Comparison of ENCODE assay signal across 8 cellular contexts in genomic region chr11:90222459-90223247, GRCh38. TPM values are rescaled to one million over a fixed set of nuclear protein-coding genes. Genes with fewer than 3 reads are reported as not detected.
A peak's percentile ranks its signal among the peaks of the same experiment; 100 is the strongest.
DNase-seq lines count a peak whose midpoint lies in the region; ATAC-seq and TF ChIP-seq lines count a peak whose summit lies in the region.

Gene CHORDC1 (minus strand): TSS chr11:90223049. CDS start chr11:90222954, 95 bp downstream.

- ATAC-seq in GM18907 (IDR thresholded peaks at IDR 0.05; ENCODE audit: unreplicated experiment) = peak; percentile 97
- ATAC-seq in HG03139 (IDR thresholded peaks at IDR 0.05; ENCODE audit: unreplicated experiment) = peak; percentile 94
- ATAC-seq in activated B cell treated with CpG ODN at 0.5 μM for 24 hours (ENCODE audit: low read depth) = peak; percentile 92

- H3K27me3 ChIP-seq in spleen (replicated peaks in 1 of 7) = no peaks in the 10 kb centered on the region

- no peaks in the 10 kb centered on the region for H3K9me3 ChIP-seq in spleen

- H3K4me3 ChIP-seq in spleen = peak within 1 kb of the TSS; percentile 52 to 89 (median 80)

- peaks cover 29 to 69% (median 48%) of the 10 kb centered on the region in 6 donors for H3K4me1 ChIP-seq in spleen

- 0 to 1% (median 0%) methylated on average over 37 to 71 of the region's 71 CpGs for whole genome bisulfite sequencing in spleen, 5 donors

- DNase-seq in AG08396 (ENCODE audit: low spot score) (peak; percentile 93), NCI-H345 (lab: John Stamatoyannopoulos, UW) (peak; percentile 92), activated B cell treated with CpG ODN at 0.5 μM for 24 hours (peak; percentile 93), caudate nucleus (lab: John Stamatoyannopoulos, UW) (peak in 60 of 61 donors; percentile 32 to 98 (median 88)), inferior parietal cortex (ENCODE audit: extremely low spot score) (peak; percentile 98), spleen (peak; percentile 97)

- peaks cover 48% of the 10 kb centered on the region for H3K4me1 Mint-ChIP-seq in activated B cell treated with CpG ODN at 0.5 μM for 24 hours

- peak in 2 of 3 donors; percentile 8 to 91 for TF ChIP-seq POLR2A in spleen (IDR thresholded peaks at IDR 0.05)

- no peaks in the 10 kb centered on the region for H3K9me3 Mint-ChIP-seq in activated B cell treated with CpG ODN at 0.5 μM for 24 hours

- CTCF ChIA-PET in activated B cell treated with CpG ODN at 0.5 μM for 24 hours (lab: Charles Lee) = interaction anchor here (1.3 kb wide), 1 partner anchor 18 kb away, joined by 6 read pairs; no protein-coding TSS in a partner anchor

- peak within 1 kb of the TSS; percentile 97 for H3K4me3 Mint-ChIP-seq in activated B cell treated with CpG ODN at 0.5 μM for 24 hours

- peak within 1 kb of the TSS; percentile 98 for H3K27ac ChIP-seq in caudate nucleus (ENCODE audit: low read depth, low read length)
- H3K27ac ChIP-seq in spleen = peak within 1 kb of the TSS; percentile 87 to 96 (median 92)

- no peaks in the 10 kb centered on the region for H3K27me3 Mint-ChIP-seq in activated B cell treated with CpG ODN at 0.5 μM for 24 hours

- H3K36me3 ChIP-seq in spleen = peaks cover 0 to 1% (median 0%) of the 10 kb centered on the region in 6 donors

- POLR2A ChIA-PET in activated B cell treated with CpG ODN at 0.5 μM for 24 hours (lab: Charles Lee) = no interaction called here

- H3K36me3 Mint-ChIP-seq in activated B cell treated with CpG ODN at 0.5 μM for 24 hours (ENCODE audit: low read depth) = peaks cover 37% of the 10 kb centered on the region

- TF ChIP-seq CTCF in activated B cell treated with CpG ODN at 0.5 μM for 24 hours (IDR thresholded peaks at IDR 0.05) (no peak), spleen (IDR thresholded peaks at IDR 0.05 in 8 of 11, conservative IDR thresholded peaks at IDR 0.05 in 3 of 11) (no peak)

- intact Hi-C loops in activated B cell treated with CpG ODN at 0.5 μM for 24 hours (cut with micrococcal nuclease) = loop anchor here (1.0 to 5.0 kb wide), 2 partner anchors 17 to 1885 kb away; partner anchors contain the start of gene CTSC
- intact Hi-C loops in spleen (cut with DNase I; ENCODE audit: low total_unique reads) = no loop called here

- peak within 1 kb of the TSS; percentile 91 for H3K27ac Mint-ChIP-seq in activated B cell treated with CpG ODN at 0.5 μM for 24 hours

RNA-seq across cellular contexts. Expression of gene CHORDC1, which starts in this region (rescaled TPM):
- 61.2 and 63.4 TPM in 2 replicates for total RNA-seq in activated B cell treated with CpG ODN at 0.5 μM for 24 hours
- total RNA-seq in spleen = 10 to 100 TPM; 36.3 to 82.6 (median 52.5) TPM
- 10 to 100 TPM; 21.0 to 31.4 (median 22.1) TPM for polyA plus RNA-seq in spleen

Comparison
In these comparisons a context has a peak if more than half of its experiments do, and no peak if none do; other contexts are left out.
1. Peak in every context shown above with its lines: DNase-seq, ATAC-seq, H3K4me3 ChIP-seq and H3K27ac ChIP-seq.